10 cellular contexts compared by ENCODE assay signal in the genomic region with DNA sequence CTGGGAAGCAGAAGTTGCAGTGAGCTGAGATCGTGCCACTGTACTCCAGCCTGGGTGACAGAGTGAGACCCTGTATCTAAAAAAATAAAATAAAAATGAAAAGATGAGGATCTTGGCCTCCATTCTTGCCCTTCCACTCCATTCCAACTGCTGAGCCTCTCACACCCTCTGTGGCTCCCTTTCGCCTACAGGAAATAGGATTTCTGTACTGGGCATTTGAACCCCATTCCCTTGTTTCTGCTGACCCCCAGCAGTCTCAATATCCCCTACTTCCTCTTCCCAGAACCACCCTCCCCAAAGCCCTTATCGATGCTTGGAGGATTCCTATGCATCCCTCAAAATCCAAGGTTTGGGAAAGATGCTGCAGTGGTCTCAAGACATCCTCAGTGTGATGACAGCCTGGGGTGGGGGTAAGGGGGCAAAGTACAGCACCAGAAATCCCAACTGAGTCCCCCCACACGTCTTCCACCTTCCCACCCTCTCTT. TPM values are rescaled to one million over a fixed set of nuclear protein-coding genes. Genes with fewer than 3 reads are reported as not detected.
A peak's percentile ranks its signal among the peaks of the same experiment; 100 is the strongest.
DNase-seq lines count a peak whose midpoint lies in the region; ATAC-seq and TF ChIP-seq lines count a peak whose summit lies in the region.
"Had no signal": no experiment of that assay in that cellular context is flagged by ENCODE, and none has a peak within 500 bp of the region (broad histone marks: within the 10 kb centered on the region; RNA-seq: fewer than 3 reads in every experiment).

No MANE protein-coding gene starts in this region.

- no peak for TF ChIP-seq EP300 in tibial nerve (IDR thresholded peaks at IDR 0.05)

- peaks cover 14% of the 10 kb centered on the region for H3K4me1 Mint-ChIP-seq in activated naive CD4-positive, alpha-beta T cell treated with anti-CD3 and anti-CD28 coated beads, Interleukin-2, amount 10 ng/mL, durations not matched to agents 7 days and 5 days

- H3K4me1 ChIP-seq in body of pancreas (peaks cover 59% of the 10 kb centered on the region), mucosa of rectum (ENCODE audit: control insufficient read depth in 2 of 2, insufficient read depth in 2 of 2, low read length in 2 of 2) (peaks cover 11 to 21% of the 10 kb centered on the region in 2 donors), tibial nerve (peaks cover 0 to 41% (median 19%) of the 10 kb centered on the region in 4 donors)

- WGBS in body of pancreas, 2 donors = 53 to 60% methylated on average over 4 of the region's 4 CpGs
- WGBS in tibial nerve, 2 donors = 58 to 62% methylated on average over 4 of the region's 4 CpGs

- no peaks in the 10 kb centered on the region for H3K9me3 ChIP-seq in body of pancreas
- no peaks in the 10 kb centered on the region for H3K9me3 ChIP-seq in mucosa of rectum (ENCODE audit: control insufficient read depth in 2 of 2, low read length in 2 of 2)
- no peaks in the 10 kb centered on the region for H3K9me3 ChIP-seq in tibial nerve
- H3K9me3 ChIP-seq: BE2C had no signal

- H3K4me3 ChIP-seq in body of pancreas (no peak overlapping the region), mucosa of rectum (ENCODE audit: low read length in 2 of 2) (no peak overlapping the region), tibial nerve (no peak overlapping the region)

- H3K36me3 ChIP-seq in body of pancreas (replicated peaks in 1 of 2; ENCODE audit: insufficient read depth in 1 of 2, low read depth in 2 of 2) (no peaks in the 10 kb centered on the region), mucosa of rectum (ENCODE audit: control insufficient read depth in 2 of 2, insufficient read depth in 2 of 2, low read length in 2 of 2) (no peaks in the 10 kb centered on the region), tibial nerve (peaks cover 0 to 7% (median 0%) of the 10 kb centered on the region in 3 donors)
- H3K36me3 ChIP-seq: BE2C had no signal

- H3K27me3 ChIP-seq in body of pancreas = no peaks in the 10 kb centered on the region
- no peaks in the 10 kb centered on the region for H3K27me3 ChIP-seq in mucosa of rectum (ENCODE audit: control insufficient read depth in 2 of 2, insufficient read depth in 2 of 2, low read length in 2 of 2)
- H3K27me3 ChIP-seq in tibial nerve = no peaks in the 10 kb centered on the region
- H3K27me3 ChIP-seq: BE2C had no signal

- H3K27ac Mint-ChIP-seq in activated naive CD4-positive, alpha-beta T cell treated with anti-CD3 and anti-CD28 coated beads, Interleukin-2, amount 10 ng/mL, durations not matched to agents 7 days and 5 days = peak overlapping the region; percentile 62

- no peak overlapping the region for H3K4me3 Mint-ChIP-seq in activated naive CD4-positive, alpha-beta T cell treated with anti-CD3 and anti-CD28 coated beads, Interleukin-2, amount 10 ng/mL, durations not matched to agents 7 days and 5 days

- peak overlapping the region; percentile 54 for H3K9ac ChIP-seq in mucosa of rectum (ENCODE audit: low read depth in 1 of 2, low read length in 2 of 2)

- TF ChIP-seq POLR2A in body of pancreas (IDR thresholded peaks at IDR 0.05) = no peak
- no peak for TF ChIP-seq POLR2A in tibial nerve (IDR thresholded peaks at IDR 0.05)

- intact Hi-C loops in body of pancreas (cut with DNase I) = no loop called here

- no peaks in the 10 kb centered on the region for H3K9me3 Mint-ChIP-seq in activated naive CD4-positive, alpha-beta T cell treated with anti-CD3 and anti-CD28 coated beads, Interleukin-2, amount 10 ng/mL, durations not matched to agents 7 days and 5 days

- ATAC-seq in body of pancreas = no peak
- no peak for ATAC-seq in HG03139 (IDR thresholded peaks at IDR 0.05; ENCODE audit: unreplicated experiment)
- ATAC-seq in GM21528 (IDR thresholded peaks at IDR 0.05; ENCODE audit: low FRiP score, unreplicated experiment) = no peak

- H3K27me3 Mint-ChIP-seq in activated naive CD4-positive, alpha-beta T cell treated with anti-CD3 and anti-CD28 coated beads, Interleukin-2, amount 10 ng/mL, durations not matched to agents 7 days and 5 days = peaks cover 22% of the 10 kb centered on the region

- TF ChIP-seq CTCF in body of pancreas (IDR thresholded peaks at IDR 0.05) (no peak), tibial nerve (IDR thresholded peaks at IDR 0.05) (no peak)

- H3K27ac ChIP-seq in body of pancreas (peak overlapping the region; percentile 90 to 97 (median 96)), mucosa of rectum (ENCODE audit: low read depth in 2 of 2, low read length in 2 of 2) (peak overlapping the region; percentile 59 to 86), tibial nerve (peak overlapping the region; percentile 72 to 92 (median 79))

- peaks cover 1% of the 10 kb centered on the region for H3K36me3 Mint-ChIP-seq in activated naive CD4-positive, alpha-beta T cell treated with anti-CD3 and anti-CD28 coated beads, Interleukin-2, amount 10 ng/mL, durations not matched to agents 7 days and 5 days

- CTCF ChIA-PET in activated naive CD4-positive, alpha-beta T cell treated with anti-CD3 and anti-CD28 coated beads, Interleukin-2, amount 10 ng/mL, durations not matched to agents 7 days and 5 days (lab: Charles Lee) = interaction anchor here (2.2 kb wide), 1 partner anchor 16 kb away, joined by 7 read pairs; no protein-coding TSS in a partner anchor

- DNase-seq in activated naive CD4-positive, alpha-beta T cell treated with anti-CD3 and anti-CD28 coated beads, Interleukin-2, amount 10 ng/mL, durations not matched to agents 7 days and 5 days = no peak
- no peak for DNase-seq in activated naive CD4-positive, alpha-beta T cell (lab: John Stamatoyannopoulos, UW)
- DNase-seq in body of pancreas (no peak), tibial nerve (ENCODE audit: low spot score in 2 of 2) (no peak)
- DNase-seq in stimulated activated CD4-positive, alpha-beta T cell treated with anti-CD3 and anti-CD28 coated beads, Interleukin-12 subunit alpha, Interleukin-12 subunit beta, amount 100 ng/mL, for 4 hours = no peak

RNA-seq across cellular contexts. Expression of gene GDF15, which starts 12.5 kb away (rescaled TPM):
- total RNA-seq in body of pancreas = 10 to 100 TPM; 40.5 to 86.1 TPM
- 10 to 100 TPM in 2 of 4 donors, 1 to 10 TPM in 2; 4.2 to 31.0 (median 13.2) TPM for total RNA-seq in tibial nerve

RNA-seq across cellular contexts. Expression of gene LRRC25, which starts 24.0 kb away (rescaled TPM):
- total RNA-seq in body of pancreas (1 to 10 TPM in 1 of 2 donors, not detected in 1; 4.4 TPM), tibial nerve (10 to 100 TPM in 2 of 4 donors, 1 to 10 TPM in 2; 9.0 to 13.8 (median 9.8) TPM)
- total RNA-seq: bronchial epithelial cell had no signal

RNA-seq across cellular contexts. Expression of gene PGPEP1, which starts 33.1 kb away (rescaled TPM):
- total RNA-seq in body of pancreas = 10 to 100 TPM; 22.1 to 37.6 TPM
- total RNA-seq in tibial nerve = 10 to 100 TPM; 15.9 to 27.9 (median 20.1) TPM

RNA-seq across cellular contexts. Expression of gene SSBP4, which starts 45.7 kb away (rescaled TPM):
- total RNA-seq in body of pancreas (10 to 100 TPM; 50.1 to 63.9 TPM), tibial nerve (100 to 1,000 TPM in 1 of 4 donors, 10 to 100 TPM in 3; 67.4 to 172 (median 84.2) TPM)

RNA-seq across cellular contexts. Expression of gene LSM4, which starts 50.6 kb away (rescaled TPM):
- total RNA-seq in body of pancreas (10 to 100 TPM; 45.7 to 94.6 TPM), tibial nerve (100 to 1,000 TPM in 3 of 4 donors, 10 to 100 TPM in 1; 70.4 to 167 (median 156) TPM)
